Comparison of ENCODE assay signal across 12 cellular contexts in the genomic region with DNA sequence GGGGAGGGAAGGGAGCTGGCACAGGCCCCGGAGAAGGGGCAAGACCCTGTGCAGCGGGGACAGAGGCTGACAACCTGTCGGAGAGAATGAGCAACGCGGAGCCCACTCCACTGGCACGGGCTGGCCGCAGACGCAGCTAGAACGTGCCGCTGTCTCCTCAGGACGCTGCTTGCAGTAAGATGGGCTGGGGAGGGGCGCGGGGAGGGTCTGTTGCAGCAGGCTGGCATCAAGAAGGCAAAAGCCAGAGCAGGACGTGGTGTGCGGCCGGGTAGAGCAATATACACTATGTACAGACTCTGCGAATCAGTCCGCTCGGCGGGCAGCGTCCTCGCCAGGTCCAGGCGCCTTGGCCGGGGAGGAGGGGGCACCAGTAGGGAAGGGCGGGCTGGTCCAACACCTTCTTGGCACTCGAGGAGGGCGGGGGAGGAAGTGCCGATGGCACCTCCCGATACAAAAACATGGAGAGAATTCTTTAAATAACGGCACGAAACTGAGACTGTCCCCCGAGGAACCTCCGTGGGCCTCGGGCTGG.
"Had no signal": no experiment of that assay in that cellular context is flagged by ENCODE, and none has a peak within 500 bp of the region (broad histone marks: within the 10 kb centered on the region; RNA-seq: fewer than 3 reads in every experiment).

No MANE protein-coding gene starts in this region.

- H3K27ac ChIP-seq: prostate gland, spleen had no signal

- H3K9me3 Mint-ChIP-seq: activated naive CD4-positive, alpha-beta T cell treated with anti-CD3 and anti-CD28 coated beads for 36 hours; natural killer cell; T-cell had no signal

- H3K4me3 Mint-ChIP-seq: activated naive CD4-positive, alpha-beta T cell treated with anti-CD3 and anti-CD28 coated beads for 36 hours; natural killer cell; T-cell had no signal

- H3K9me3 ChIP-seq: prostate gland, spleen had no signal

- H3K4me3 ChIP-seq: prostate gland, spleen had no signal

- H3K27me3 ChIP-seq: spleen had no signal

- DNase-seq: activated CD4-positive, alpha-beta T cell treated with anti-CD3 and anti-CD28 coated beads, Interleukin-2, amount 50 U/mL, for 1 hour; activated CD4-positive, CD25-positive, alpha-beta regulatory T cell; activated CD8-positive, alpha-beta memory T cell treated with anti-CD3 and anti-CD28 coated beads for 24 hours; activated naive CD4-positive, alpha-beta T cell treated with anti-CD3 and anti-CD28 coated beads for 36 hours; foreskin fibroblast; hippocampal formation; mesenchymal stem cell; natural killer cell; spleen; T-cell had no signal

- H3K36me3 Mint-ChIP-seq: natural killer cell had no signal

- H3K27ac Mint-ChIP-seq: activated naive CD4-positive, alpha-beta T cell treated with anti-CD3 and anti-CD28 coated beads for 36 hours; T-cell had no signal

- ATAC-seq: natural killer cell, sciatic nerve, T-cell had no signal

- H3K27me3 Mint-ChIP-seq: T-cell had no signal
